ENCODE assay signal across 11 cellular contexts in genomic region chr10:124706462-124706857, GRCh38. TPM values are rescaled to one million over a fixed set of nuclear protein-coding genes. Genes with fewer than 3 reads are reported as not detected.
DNase-seq lines count a peak whose midpoint lies in the region; ATAC-seq and TF ChIP-seq lines count a peak whose summit lies in the region.
"Had no signal": no experiment of that assay in that cellular context is flagged by ENCODE, and none has a peak within 500 bp of the region (broad histone marks: within the 10 kb centered on the region; RNA-seq: fewer than 3 reads in every experiment).

No MANE protein-coding gene starts in this region.

- no peak overlapping the region for H2BK5ac ChIP-seq in mesenchymal stem cell (ENCODE audit: low read depth, low read length, poor library complexity, severe bottlenecking)

- H3K79me1 ChIP-seq in mesenchymal stem cell (replicated peaks; ENCODE audit: low read length, poor library complexity, severe bottlenecking): peaks cover 39% of the 10 kb centered on the region

- 99% methylated on average over 6 of the region's 6 CpGs for WGBS in mesenchymal stem cell
- WGBS in suprapubic skin: 87% methylated on average over 6 of the region's 6 CpGs

- H3K4me1 ChIP-seq in OCI-LY1 (ENCODE audit: insufficient read depth, low read length, severe bottlenecking): peaks cover 96% of the 10 kb centered on the region
- H3K4me1 ChIP-seq in mesenchymal stem cell (ENCODE audit: control insufficient read depth, insufficient read depth, low read depth, low read length): peaks cover 5% of the 10 kb centered on the region
- peaks cover 95% of the 10 kb centered on the region for H3K4me1 ChIP-seq in suprapubic skin
- H3K4me1 ChIP-seq: HAP-1 had no signal

- no peaks in the 10 kb centered on the region for H3K9me2 ChIP-seq in OCI-LY1 (ENCODE audit: low read depth, low read length)

- H3K4me2 ChIP-seq in OCI-LY1 (ENCODE audit: low read length) (peak overlapping the region; percentile 0; the same call in 1 of the 2 replicates), mesenchymal stem cell (ENCODE audit: low read length, poor library complexity, severe bottlenecking) (no peak overlapping the region)

- peak overlapping the region; percentile 40 for H2BK120ac ChIP-seq in mesenchymal stem cell (ENCODE audit: low read depth, low read length)

- H3K79me2 ChIP-seq in OCI-LY1 (ENCODE audit: insufficient read depth, low read length): peaks cover 8% of the 10 kb centered on the region

- H2BK15ac ChIP-seq in mesenchymal stem cell (ENCODE audit: low read depth, poor library complexity, severe bottlenecking): no peak overlapping the region

- H4K8ac ChIP-seq in mesenchymal stem cell (ENCODE audit: low read length): no peak overlapping the region

- no peak for TF ChIP-seq EP300 in suprapubic skin (IDR thresholded peaks at IDR 0.05)

- peak overlapping the region; percentile 28 to 47 for H2BK12ac ChIP-seq in mesenchymal stem cell (ENCODE audit: low read length in 2 of 2)

- peaks cover 77% of the 10 kb centered on the region for H3K4me1 Mint-ChIP-seq in activated T-helper 17 cell treated with anti-CD3 and anti-CD28 coated beads, Interleukin-2, amount 50 U/mL, for 72 hours
- H3K4me1 Mint-ChIP-seq in HFFc6 (ENCODE audit: low read depth): peaks cover 8% of the 10 kb centered on the region

- peak overlapping the region in 1 of 2 experiments; percentile 29 for H3K14ac ChIP-seq in mesenchymal stem cell (ENCODE audit: low read length in 2 of 2)

- no peaks in the 10 kb centered on the region for H3F3A ChIP-seq in OCI-LY1 (ENCODE audit: insufficient read depth, low read length)

- H3K27ac ChIP-seq in OCI-LY1 (ENCODE audit: low read depth, low read length, poor library complexity, severe bottlenecking) (peak overlapping the region; percentile 84), mesenchymal stem cell (ENCODE audit: low read length, poor library complexity, severe bottlenecking) (no peak overlapping the region), suprapubic skin (peak overlapping the region; percentile 76)

- H3K4me3 ChIP-seq in OCI-LY1 (ENCODE audit: low read depth, low read length, poor library complexity, severe bottlenecking) (no peak overlapping the region), mesenchymal stem cell (ENCODE audit: insufficient read depth in 1 of 2, low read depth in 1 of 2, low read length in 2 of 2) (no peak overlapping the region), suprapubic skin (no peak overlapping the region)
- H3K4me3 ChIP-seq: HAP-1 had no signal

- no peak overlapping the region for H3K18ac ChIP-seq in mesenchymal stem cell (ENCODE audit: low read depth in 1 of 2, low read length in 2 of 2)

- H3K9me3 Mint-ChIP-seq in activated T-helper 17 cell treated with anti-CD3 and anti-CD28 coated beads, Interleukin-2, amount 50 U/mL, for 72 hours: no peaks in the 10 kb centered on the region
- no peaks in the 10 kb centered on the region for H3K9me3 Mint-ChIP-seq in HFFc6

- H4K91ac ChIP-seq in mesenchymal stem cell (ENCODE audit: low read length): no peak overlapping the region

- DNase-seq in mesenchymal stem cell: no peak
- DNase-seq in suprapubic skin (ENCODE audit: low spot score in 2 of 2): no peak
- no peak for DNase-seq in SIG-M5 (lab: John Stamatoyannopoulos, UW)
- no peak for DNase-seq in NCI-H1105 treated with DMSO at 0.1 percent for 48 hours (lab: John Stamatoyannopoulos, UW)
- no peak for DNase-seq in HFFc6
- DNase-seq: activated gamma-delta T cell treated with Interleukin-2 at 50 U/mL for 16 hours, NCI-H1092, NCI-H510A treated with DMSO at 0.1 percent for 48 hours had no signal

- H2AK5ac ChIP-seq in mesenchymal stem cell (ENCODE audit: low read length, severe bottlenecking): no peak overlapping the region

- peaks cover 59% of the 10 kb centered on the region for H3K36me3 Mint-ChIP-seq in activated T-helper 17 cell treated with anti-CD3 and anti-CD28 coated beads, Interleukin-2, amount 50 U/mL, for 72 hours (ENCODE audit: low read depth)
- no peaks in the 10 kb centered on the region for H3K36me3 Mint-ChIP-seq in HFFc6 (ENCODE audit: low read depth)

- H3K23ac ChIP-seq in mesenchymal stem cell (ENCODE audit: low read length in 2 of 2): no peak overlapping the region

- H3K4ac ChIP-seq in mesenchymal stem cell (ENCODE audit: low read depth in 1 of 2, low read length in 2 of 2): peak overlapping the region; percentile 40 to 70

- H3K36me3 ChIP-seq in OCI-LY1 (ENCODE audit: insufficient read depth, low read length) (peaks cover 52% of the 10 kb centered on the region), mesenchymal stem cell (ENCODE audit: control insufficient read depth in 1 of 2, insufficient read depth in 2 of 2, low read depth in 1 of 2, low read length in 2 of 2) (peaks cover 4 to 44% of the 10 kb centered on the region in 2 experiments), suprapubic skin (peaks cover 27% of the 10 kb centered on the region)

- no peaks in the 10 kb centered on the region for H4K20me1 ChIP-seq in OCI-LY1 (ENCODE audit: insufficient read depth, low read length)

- no peak for TF ChIP-seq POLR2A in suprapubic skin (IDR thresholded peaks at IDR 0.05)

- TF ChIP-seq CTCF in OCI-LY1 (IDR thresholded peaks at IDR 0.05; ENCODE audit: low read length): no peak
- no peak for TF ChIP-seq CTCF in suprapubic skin (IDR thresholded peaks at IDR 0.05)
- no peak for TF ChIP-seq CTCF in HFFc6 (IDR thresholded peaks at IDR 0.05)

- ATAC-seq in activated T-helper 17 cell treated with anti-CD3 and anti-CD28 coated beads, Interleukin-2, amount 50 U/mL, for 72 hours (replicated peaks): peak; percentile 3

- H2AFZ ChIP-seq in OCI-LY1 (ENCODE audit: low read length) (no peak overlapping the region), mesenchymal stem cell (ENCODE audit: low read depth, low read length) (no peak overlapping the region)

- H3K27ac Mint-ChIP-seq in activated T-helper 17 cell treated with anti-CD3 and anti-CD28 coated beads, Interleukin-2, amount 50 U/mL, for 72 hours: peak overlapping the region; percentile 97
- H3K27ac Mint-ChIP-seq in HFFc6: no peak overlapping the region

- no peaks in the 10 kb centered on the region for H3K27me3 Mint-ChIP-seq in activated T-helper 17 cell treated with anti-CD3 and anti-CD28 coated beads, Interleukin-2, amount 50 U/mL, for 72 hours
- H3K27me3 Mint-ChIP-seq in HFFc6 (ENCODE audit: insufficient read depth): peaks cover 1% of the 10 kb centered on the region; the same call in 1 of the 2 replicates

- H3K9ac ChIP-seq in OCI-LY1 (ENCODE audit: low read length) (no peak overlapping the region; the same call in 1 of the 2 replicates), mesenchymal stem cell (ENCODE audit: low read length) (no peak overlapping the region)

- H3K9me3 ChIP-seq in OCI-LY1 (ENCODE audit: low read length): no peaks in the 10 kb centered on the region
- no peaks in the 10 kb centered on the region for H3K9me3 ChIP-seq in mesenchymal stem cell (ENCODE audit: control insufficient read depth, low read length)
- H3K9me3 ChIP-seq in suprapubic skin: no peaks in the 10 kb centered on the region
- H3K9me3 ChIP-seq: HAP-1 had no signal

- peak overlapping the region; percentile 91 for H3K4me3 Mint-ChIP-seq in activated T-helper 17 cell treated with anti-CD3 and anti-CD28 coated beads, Interleukin-2, amount 50 U/mL, for 72 hours
- H3K4me3 Mint-ChIP-seq in HFFc6: no peak overlapping the region

- H3K27me3 ChIP-seq in OCI-LY1 (ENCODE audit: insufficient read depth, low read length) (no peaks in the 10 kb centered on the region), mesenchymal stem cell (ENCODE audit: control insufficient read depth in 1 of 2, insufficient read depth in 1 of 2, low read length in 2 of 2) (no peaks in the 10 kb centered on the region), suprapubic skin (no peaks in the 10 kb centered on the region)

RNA-seq across cellular contexts. Expression of gene FAM53B, which starts 37.7 kb away (rescaled TPM):
- total RNA-seq in activated T-helper 17 cell treated with anti-CD3 and anti-CD28 coated beads, Interleukin-2, amount 50 U/mL, for 72 hours: 10 to 100 TPM; 21.7 to 36.8 TPM
- polyA plus RNA-seq in mesenchymal stem cell (2013, experiment 1 of 2): 8.0 TPM
- polyA plus RNA-seq in mesenchymal stem cell (2013, experiment 2 of 2): 7.7 TPM
- total RNA-seq in suprapubic skin: 10 to 100 TPM; 63.5 to 75.5 (median 67.3) TPM
- 10 to 100 TPM in 5 of 6 experiments, 1 to 10 TPM in 1; 9.3 to 10.6 (median 10.4) TPM for total RNA-seq in HFFc6 (2021; fragmentation: NEBNext Ultra II Directional; extraction: Animal tissue kit (Norgen Biotek cat#: 25700))
